16 cellular contexts compared by ENCODE assay signal in genomic region chr6:636488-636887, GRCh38. TPM values are rescaled to one million over a fixed set of nuclear protein-coding genes. Genes with fewer than 3 reads are reported as not detected.
DNase-seq lines count a peak whose midpoint lies in the region; ATAC-seq, FAIRE-seq and TF ChIP-seq lines count a peak whose summit lies in the region.
"Had no signal": no experiment of that assay in that cellular context is flagged by ENCODE, and none has a peak within 500 bp of the region (broad histone marks: within the 10 kb centered on the region; RNA-seq: fewer than 3 reads in every experiment).

No MANE protein-coding gene starts in this region.

- peak; percentile 76 for FAIRE-seq in GM12891 (lab: Jason Lieb, UNC)
- FAIRE-seq: colon, TTC549 had no signal

- no peak for TF ChIP-seq CTCF in osteocyte (IDR thresholded peaks at IDR 0.05)

- H3K4me1 Mint-ChIP-seq in osteocyte (ENCODE audit: unreplicated experiment), result peaks cover 5% of the 10 kb centered on the region
- H3K4me1 Mint-ChIP-seq: nephron had no signal

- DNase-seq in GM12891 (ENCODE audit: insufficient read length, low spot score) (no peak), HK-2 (ENCODE audit: unreplicated experiment) (no peak), SW480 (ENCODE audit: low spot score) (no peak), osteocyte (ENCODE audit: extremely low spot score, unreplicated experiment) (no peak)
- no peak for DNase-seq in central memory CD4-positive, alpha-beta T cell
- DNase-seq: activated CD8-positive, alpha-beta memory T cell treated with anti-CD3 and anti-CD28 coated beads, Interleukin-2, amount 50 U/mL, for 48 hours; amniotic stem cell; DMS79; NCI-H2171; NK-92 treated with Interleukin-12 subunit alpha and Interleukin-12 subunit beta, amount 100 ng/mL, for 24 hours had no signal

- H3K27ac Mint-ChIP-seq in osteocyte (ENCODE audit: unreplicated experiment), result no peak overlapping the region
- H3K27ac Mint-ChIP-seq: nephron had no signal

- no peak for TF ChIP-seq POLR2A in GM12891 (IDR thresholded peaks at IDR 0.05; ENCODE audit: low read depth, low read length)

- ATAC-seq in GM18867 (IDR thresholded peaks at IDR 0.05; ENCODE audit: unreplicated experiment) (peak; percentile 45), HG02610 (IDR thresholded peaks at IDR 0.05; ENCODE audit: unreplicated experiment) (peak; percentile 85), HG03571 (IDR thresholded peaks at IDR 0.05; ENCODE audit: unreplicated experiment) (peak; percentile 64)

- no peaks in the 10 kb centered on the region for H3K27me3 Mint-ChIP-seq in osteocyte (ENCODE audit: unreplicated experiment)

- no peak overlapping the region for H3K4me3 Mint-ChIP-seq in osteocyte (ENCODE audit: unreplicated experiment)
- H3K4me3 Mint-ChIP-seq: nephron had no signal

- peaks cover 6% of the 10 kb centered on the region for H3K9me3 Mint-ChIP-seq in osteocyte (ENCODE audit: unreplicated experiment)

- H3K36me3 Mint-ChIP-seq in osteocyte (ENCODE audit: unreplicated experiment), result peaks cover 30% of the 10 kb centered on the region

TF ChIP-seq in GM12891, 5 proteins besides CTCF, POLR2A, EP300 and RAD21:
- peak; percentile 71 for TF ChIP-seq SPI1 (IDR thresholded peaks at IDR 0.05; ENCODE audit: low read depth, low read length)
- TF ChIP-seq TAF1 (IDR thresholded peaks at IDR 0.05; ENCODE audit: low read depth, low read length), result no peak
- TF ChIP-seq POLR2AphosphoS5 (IDR thresholded peaks at IDR 0.05; ENCODE audit: low read depth, low read length), result no peak
- TF ChIP-seq POU2F2 (IDR thresholded peaks at IDR 0.05; ENCODE audit: low read depth, low read length), result peak; percentile 94
- no peak for TF ChIP-seq PAX5 (IDR thresholded peaks at IDR 0.05; ENCODE audit: insufficient read depth, low read length, severe bottlenecking)

RNA-seq across cellular contexts. Expression of gene HUS1B, which starts 20.4 kb away (rescaled TPM):
- 0.44 TPM for polyA plus RNA-seq in GM12891 (2012; ENCODE audit: low read depth, missing spikeins)
- 1.3 and 1.8 TPM in 2 replicates for total RNA-seq in osteocyte

RNA-seq across cellular contexts. Expression of gene EXOC2, which starts 56.5 kb away (rescaled TPM):
- 12.4 TPM for polyA plus RNA-seq in GM12891 (2012; ENCODE audit: low read depth, missing spikeins)
- total RNA-seq in osteocyte, result 29.9 and 30.1 TPM in 2 replicates
